ENCODE assay signal across 8 cellular contexts in the genomic region with DNA sequence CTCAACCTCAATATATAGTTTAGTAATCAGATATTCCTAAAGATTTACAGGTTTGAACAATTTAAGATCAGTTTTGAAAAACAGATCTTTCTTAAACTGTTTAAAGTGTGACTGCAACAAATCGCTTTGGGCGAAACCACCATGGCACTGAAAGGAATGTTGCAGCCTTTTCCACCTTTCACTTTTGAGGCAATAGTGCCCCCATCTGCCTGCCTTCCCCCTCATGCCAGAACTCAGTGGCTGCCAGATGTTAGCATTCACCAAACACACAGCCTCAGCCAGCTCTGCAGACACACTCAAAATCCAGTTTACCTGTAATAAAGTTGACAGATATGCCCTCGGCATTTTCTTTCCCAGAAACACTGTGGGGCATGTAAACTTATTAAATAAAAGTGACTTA. TPM values are rescaled to one million over a fixed set of nuclear protein-coding genes. Genes with fewer than 3 reads are reported as not detected.
A peak's percentile ranks its signal among the peaks of the same experiment; 100 is the strongest.
DNase-seq lines count a peak whose midpoint lies in the region; FAIRE-seq and TF ChIP-seq lines count a peak whose summit lies in the region.

No MANE protein-coding gene starts in this region.

- TF ChIP-seq CTCF in cardiac fibroblast (IDR thresholded peaks at IDR 0.05; ENCODE audit: low read depth, low read length) = peak; percentile 33

- H3K4me3 ChIP-seq in cardiac fibroblast (replicated peaks in 1 of 2; ENCODE audit: low read depth in 2 of 2, low read length in 2 of 2) = no peak overlapping the region

- FAIRE-seq in GM12892 (lab: Jason Lieb, UNC) = no peak

- no peak for TF ChIP-seq POLR2A in GM12892 (IDR thresholded peaks at IDR 0.05; ENCODE audit: low read depth, low read length)

- DNase-seq in EL = peak; percentile 52
- peak; percentile 9 for DNase-seq in KG1 (lab: John Stamatoyannopoulos, UW)
- DNase-seq in cardiac fibroblast (ENCODE audit: low read depth in 2 of 2) = peak; percentile 57 to 76
- DNase-seq in medulla oblongata (ENCODE audit: extremely low spot score) = peak; percentile 66
- no peak for DNase-seq in GM12892 (ENCODE audit: insufficient read length)
- DNase-seq in NOMO-1 treated with dmso at 0.1 percent for 144 hours (lab: John Stamatoyannopoulos, UW; ENCODE audit: unreplicated experiment) = no peak
- no peak for DNase-seq in T1000 (lab: John Stamatoyannopoulos, UW)
- no peak for DNase-seq in DMS153 (lab: John Stamatoyannopoulos, UW)

RNA-seq across cellular contexts. Expression of a gene that starts 3.3 kb away (rescaled TPM):
- 4.9 TPM for polyA plus RNA-seq in GM12892 (2012; ENCODE audit: missing spikeins)

Comparison
In these comparisons a context has a peak if more than half of its experiments do, and no peak if none do; other contexts are left out.
1. DNase-seq: peak in EL (single experiment), KG1 (single experiment), cardiac fibroblast (2 of 2) and medulla oblongata (single experiment); none in GM12892 (single experiment), NOMO-1 treated with dmso at 0.1 percent for 144 hours (single experiment), T1000 (single experiment) and DMS153 (single experiment).